ENCODE assay signal across 22 cellular contexts in the genomic region with DNA sequence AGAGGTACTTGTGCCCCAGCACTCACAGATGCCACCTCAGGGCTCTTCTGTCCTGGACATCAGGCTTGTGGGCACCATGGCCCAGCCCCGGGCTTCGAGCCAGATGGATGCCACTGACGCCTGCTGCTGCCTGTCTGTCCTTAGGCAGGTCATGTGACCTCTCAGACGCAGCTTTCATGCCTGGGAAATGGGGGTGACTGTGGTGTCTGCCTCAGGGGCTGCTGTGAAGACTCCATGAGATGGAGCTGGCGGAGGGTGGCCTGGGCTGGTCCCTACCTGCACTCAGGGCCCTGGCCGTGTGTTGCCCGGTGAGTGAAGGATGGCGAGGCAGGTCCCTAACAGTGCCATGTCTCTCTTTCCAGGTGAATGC. TPM values are rescaled to one million over a fixed set of nuclear protein-coding genes. Genes with fewer than 3 reads are reported as not detected.
"Had no signal": no experiment of that assay in that cellular context is flagged by ENCODE, and none has a peak within 500 bp of the region (broad histone marks: within the 10 kb centered on the region; RNA-seq: fewer than 3 reads in every experiment).

No MANE protein-coding gene starts in this region.

- H3K9me3 Mint-ChIP-seq: activated CD4-positive, alpha-beta T cell treated with anti-CD3 and anti-CD28 coated beads, Interleukin-2, amount 10 ng/mL, durations not matched to agents 24 days and 14 days; activated naive CD8-positive, alpha-beta T cell treated with anti-CD3 and anti-CD28 coated beads, Interleukin-2, amount 10 ng/mL, durations not matched to agents 7 days and 5 days; T-helper 1 cell treated with Interleukin-12 subunit alpha and Interleukin-12 subunit beta and Interleukin-4 antibody, amounts not matched to agents 30 μg/mL and 1 μg/mL, for 36 hours had no signal

- H3K27ac Mint-ChIP-seq: activated CD4-positive, alpha-beta T cell treated with anti-CD3 and anti-CD28 coated beads, Interleukin-2, amount 10 ng/mL, durations not matched to agents 24 days and 14 days; T-helper 1 cell treated with Interleukin-12 subunit alpha and Interleukin-12 subunit beta and Interleukin-4 antibody, amounts not matched to agents 30 μg/mL and 1 μg/mL, for 36 hours had no signal

- H3K36me3 Mint-ChIP-seq: activated naive CD8-positive, alpha-beta T cell treated with anti-CD3 and anti-CD28 coated beads, Interleukin-2, amount 10 ng/mL, durations not matched to agents 7 days and 5 days had no signal

- H3K27me3 ChIP-seq: adrenal gland, breast epithelium had no signal

- H3K27ac ChIP-seq: adrenal gland, breast epithelium, PC-9 had no signal

- H2AFZ ChIP-seq: PC-9 had no signal

- DNase-seq: activated CD4-positive, alpha-beta T cell treated with anti-CD3 and anti-CD28 coated beads, Interleukin-2, amount 10 ng/mL, durations not matched to agents 24 days and 14 days; activated CD4-positive, alpha-beta T cell treated with anti-CD3 and anti-CD28 coated beads, Interleukin-2, amount 50 U/mL, for 48 hours; activated CD4-positive, CD25-positive, alpha-beta regulatory T cell treated with anti-CD3 and anti-CD28 coated beads, Interleukin-2, amount 50 U/mL, for 72 hours; activated CD8-positive, alpha-beta memory T cell treated with anti-CD3 and anti-CD28 coated beads, Interleukin-2, amount 50 U/mL, for 48 hours; activated naive CD4-positive, alpha-beta T cell treated with anti-CD3 and anti-CD28 coated beads, Interleukin-2, amount 50 U/mL, for 16 hours; activated naive CD8-positive, alpha-beta T cell treated with anti-CD3 and anti-CD28 coated beads, Interleukin-2, amount 10 ng/mL, durations not matched to agents 7 days and 5 days; activated T-cell treated with anti-CD3 and anti-CD28 coated beads, Interleukin-2, amount 50 U/mL, for 1 hour; caudate nucleus; NCI-H1105 treated with DMSO at 0.1 percent for 48 hours; NCI-H1436 treated with DMSO at 0.1 percent for 48 hours; NCI-H187; NCI-H2081; NCI-H446; NCI-H524; SIG-M5; SK-N-SH; SW 1271 had no signal

- H3K4me3 Mint-ChIP-seq: activated CD4-positive, alpha-beta T cell treated with anti-CD3 and anti-CD28 coated beads, Interleukin-2, amount 10 ng/mL, durations not matched to agents 24 days and 14 days; activated naive CD8-positive, alpha-beta T cell treated with anti-CD3 and anti-CD28 coated beads, Interleukin-2, amount 10 ng/mL, durations not matched to agents 7 days and 5 days; T-helper 1 cell treated with Interleukin-12 subunit alpha and Interleukin-12 subunit beta and Interleukin-4 antibody, amounts not matched to agents 30 μg/mL and 1 μg/mL, for 36 hours had no signal

- H3K4me2 ChIP-seq: PC-9, SK-N-SH had no signal

- H3K4me3 ChIP-seq: adrenal gland, breast epithelium, PC-9 had no signal

- H3K36me3 ChIP-seq: adrenal gland, breast epithelium had no signal

- H3K4me1 Mint-ChIP-seq: activated CD4-positive, alpha-beta T cell treated with anti-CD3 and anti-CD28 coated beads, Interleukin-2, amount 10 ng/mL, durations not matched to agents 24 days and 14 days; activated naive CD8-positive, alpha-beta T cell treated with anti-CD3 and anti-CD28 coated beads, Interleukin-2, amount 10 ng/mL, durations not matched to agents 7 days and 5 days had no signal

- H3K4me1 ChIP-seq: adrenal gland, breast epithelium had no signal

- H3K9ac ChIP-seq: SK-N-SH had no signal

- H3K9me3 ChIP-seq: adrenal gland, breast epithelium, SK-N-SH had no signal

RNA-seq across cellular contexts. Expression of gene CPZ, which starts 6.5 kb away (rescaled TPM):
- total RNA-seq: activated CD4-positive, alpha-beta T cell treated with anti-CD3 and anti-CD28 coated beads, Interleukin-2, amount 10 ng/mL, durations not matched to agents 24 days and 14 days; activated CD8-positive, alpha-beta memory T cell treated with anti-CD3 and anti-CD28 coated beads for 36 hours; activated naive CD8-positive, alpha-beta T cell treated with anti-CD3 and anti-CD28 coated beads, Interleukin-2, amount 10 ng/mL, durations not matched to agents 7 days and 5 days had no signal
- polyA plus RNA-seq: SK-N-SH had no signal

RNA-seq across cellular contexts. Expression of gene GPR78, which starts 18.9 kb away (rescaled TPM):
- total RNA-seq: activated CD4-positive, alpha-beta T cell treated with anti-CD3 and anti-CD28 coated beads, Interleukin-2, amount 10 ng/mL, durations not matched to agents 24 days and 14 days; activated CD8-positive, alpha-beta memory T cell treated with anti-CD3 and anti-CD28 coated beads for 36 hours; activated naive CD8-positive, alpha-beta T cell treated with anti-CD3 and anti-CD28 coated beads, Interleukin-2, amount 10 ng/mL, durations not matched to agents 7 days and 5 days had no signal
- polyA plus RNA-seq: SK-N-SH had no signal
